In the genomic region with DNA sequence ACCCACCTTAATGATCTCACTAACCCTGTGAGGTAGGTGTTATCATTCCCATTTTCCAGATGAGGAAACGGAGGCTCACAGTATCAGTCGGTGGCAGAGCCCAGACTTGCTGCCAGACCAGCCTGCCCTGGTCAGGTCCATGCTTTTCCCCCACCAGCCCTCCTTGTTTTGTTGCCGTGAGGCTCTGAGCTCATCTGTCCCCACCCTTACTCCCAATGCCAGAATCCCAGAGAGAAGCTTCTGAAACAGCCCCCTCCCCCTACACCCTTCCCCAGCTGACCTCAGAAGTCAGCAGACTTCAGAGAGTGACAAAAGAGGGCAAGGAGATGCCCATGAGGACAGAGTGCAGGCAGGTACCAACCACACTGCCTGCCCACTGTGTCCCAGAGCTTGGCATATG, we compare ENCODE assay signal across 27 cellular contexts. TPM values are rescaled to one million over a fixed set of nuclear protein-coding genes. Genes with fewer than 3 reads are reported as not detected.
DNase-seq lines count a peak whose midpoint lies in the region; ATAC-seq and TF ChIP-seq lines count a peak whose summit lies in the region.
"Had no signal": no experiment of that assay in that cellular context is flagged by ENCODE, and none has a peak within 500 bp of the region (broad histone marks: within the 10 kb centered on the region; RNA-seq: fewer than 3 reads in every experiment).

No MANE protein-coding gene starts in this region.

- H3K36me3 ChIP-seq in H7 (replicated peaks; ENCODE audit: control insufficient read depth, insufficient read depth, low read length) (no peaks in the 10 kb centered on the region), adrenal gland (replicated peaks in 1 of 2) (no peaks in the 10 kb centered on the region), right atrium auricular region (no peaks in the 10 kb centered on the region), skeletal muscle tissue (ENCODE audit: control insufficient read depth in 3 of 3, insufficient read depth in 3 of 3, low read length in 3 of 3) (no peaks in the 10 kb centered on the region)
- H3K36me3 ChIP-seq: uterus had no signal

- ATAC-seq in GM21367 (IDR thresholded peaks at IDR 0.05; ENCODE audit: unreplicated experiment) = no peak
- ATAC-seq: HCT116, WTC11 had no signal

- peak overlapping the region; percentile 4 to 57 (median 23) for H3K9ac ChIP-seq in skeletal muscle tissue (ENCODE audit: low read depth in 1 of 3, low read length in 3 of 3)

- H3K27ac ChIP-seq in adrenal gland (no peak overlapping the region), right atrium auricular region (peak overlapping the region; percentile 26 to 30), skeletal muscle tissue (ENCODE audit: low read depth, low read length) (no peak overlapping the region)
- H3K27ac ChIP-seq: epithelial cell of prostate, uterus had no signal

- no peak for TF ChIP-seq CTCF in adrenal gland (IDR thresholded peaks at IDR 0.05)
- TF ChIP-seq CTCF in right atrium auricular region (IDR thresholded peaks at IDR 0.05) = no peak

- no peak for TF ChIP-seq POLR2A in adrenal gland (IDR thresholded peaks at IDR 0.05)

- peak; percentile 44 for DNase-seq in H7
- peak in 4 of 7 donors; percentile 2 to 8 (median 8) for DNase-seq in adrenal gland
- DNase-seq in right atrium auricular region (ENCODE audit: low spot score) = no peak
- DNase-seq in NCI-H1436 treated with DMSO at 0.1 percent for 48 hours (lab: John Stamatoyannopoulos, UW) = no peak
- DNase-seq in stimulated activated naive CD4-positive, alpha-beta T cell treated with Interleukin-2 at 50 U/mL for 16 hours (lab: John Stamatoyannopoulos, UW) = no peak
- DNase-seq: activated CD4-positive, alpha-beta T cell treated with anti-CD3 and anti-CD28 coated beads, Interleukin-2, amount 50 U/mL, for 48 hours; amniotic stem cell; caudate nucleus; DMS53; GF-D8; hypothalamus; KG1; NCI-H2171; NCI-H524; occipital lobe; stimulated activated CD4-positive, alpha-beta T cell treated with anti-CD3 and anti-CD28 coated beads, Interleukin-15, amount 100 ng/mL, for 24 hours; stimulated activated CD8-positive, alpha-beta memory T cell treated with anti-CD3 and anti-CD28 coated beads, Interleukin-4, amount 100 ng/mL, for 48 hours had no signal

- H3K4me3 ChIP-seq in H7 (ENCODE audit: insufficient read depth, low read depth, low read length) (no peak overlapping the region), adrenal gland (no peak overlapping the region), right atrium auricular region (no peak overlapping the region), skeletal muscle tissue (ENCODE audit: low read length in 3 of 3) (no peak overlapping the region)
- H3K4me3 ChIP-seq: uterus had no signal

- 79 to 87% (median 81%) methylated on average over 3 of the region's 3 CpGs for WGBS in adrenal gland, 4 donors

- no peaks in the 10 kb centered on the region for H3K4me1 ChIP-seq in adrenal gland (replicated peaks in 1 of 2)
- peaks cover 0 to 70% of the 10 kb centered on the region in 2 donors for H3K4me1 ChIP-seq in right atrium auricular region
- peaks cover 74 to 92% (median 89%) of the 10 kb centered on the region in 3 donors for H3K4me1 ChIP-seq in skeletal muscle tissue (ENCODE audit: control insufficient read depth in 3 of 3, insufficient read depth in 3 of 3, low read length in 3 of 3)
- H3K4me1 ChIP-seq: uterus had no signal

- no peaks in the 10 kb centered on the region for H3K27me3 ChIP-seq in H7 (ENCODE audit: control insufficient read depth, insufficient read depth, low read length)
- H3K27me3 ChIP-seq in adrenal gland = no peaks in the 10 kb centered on the region
- H3K27me3 ChIP-seq in right atrium auricular region = no peaks in the 10 kb centered on the region
- H3K27me3 ChIP-seq in skeletal muscle tissue (ENCODE audit: control insufficient read depth in 3 of 3, insufficient read depth in 3 of 3, low read length in 3 of 3) = no peaks in the 10 kb centered on the region
- H3K27me3 ChIP-seq: uterus had no signal

- intact Hi-C loops in adrenal gland (cut with DNase I) = no loop called here

- H3K9me3 ChIP-seq in adrenal gland (replicated peaks in 1 of 3) (no peaks in the 10 kb centered on the region), right atrium auricular region (no peaks in the 10 kb centered on the region), skeletal muscle tissue (ENCODE audit: control insufficient read depth in 3 of 3, low read length in 3 of 3) (no peaks in the 10 kb centered on the region)
- H3K9me3 ChIP-seq: uterus had no signal

RNA-seq across cellular contexts. Expression of a gene that starts 20.8 kb away (rescaled TPM):
- total RNA-seq in H7 (2014; rRNA removed; shearing (Covaris generic)) = 3.1 and 3.8 TPM in 2 replicates
- total RNA-seq in adrenal gland (100 to 1,000 TPM; 238 to 341 (median 304) TPM), right atrium auricular region (100 to 1,000 TPM; 393 to 720 TPM), skeletal muscle tissue (73.1 TPM)
- 100 to 1,000 TPM in 2 of 3 donors, 10 to 100 TPM in 1; 46.7 to 123 (median 122) TPM for polyA plus RNA-seq in adrenal gland

RNA-seq across cellular contexts. Expression of a gene that starts 45.4 kb away (rescaled TPM):
- total RNA-seq in H7 (2014; rRNA removed; shearing (Covaris generic)) = not detected in 2 replicates
- total RNA-seq in adrenal gland (1 to 10 TPM in 1 of 8 donors, under 1 TPM in 4, not detected in 3; 0.14 to 1.9 (median 0.47) TPM), right atrium auricular region (under 1 TPM in 1 of 2 donors, not detected in 1; 0.12 TPM), skeletal muscle tissue (not detected)
- polyA plus RNA-seq in adrenal gland = under 1 TPM; 0.09 to 0.98 (median 0.97) TPM
- total RNA-seq: fibroblast of villous mesenchyme, HT-29, lung microvascular endothelial cell, RPMI7951 had no signal

Comparison
In these comparisons a context has a peak if more than half of its experiments do, and no peak if none do; other contexts are left out.
1. DNase-seq: peak in H7 (single experiment) and adrenal gland (4 of 7); none in right atrium auricular region (single experiment), NCI-H1436 treated with DMSO at 0.1 percent for 48 hours (single experiment) and stimulated activated naive CD4-positive, alpha-beta T cell treated with Interleukin-2 at 50 U/mL for 16 hours (single experiment).
2. H3K27ac ChIP-seq: peak in right atrium auricular region (2 of 2); none in adrenal gland (0 of 5) and skeletal muscle tissue (single experiment).
3. RNA of a gene that starts 20.8 kb away (total RNA-seq): 393 to 720 TPM in right atrium auricular region, 238 to 341 TPM in adrenal gland and 73.1 TPM in skeletal muscle tissue (single experiment); 3.1 to 3.8 TPM in H7; every median in the first group is over 10 times any median in the second.